8 cellular contexts compared by ENCODE assay signal in the genomic region with DNA sequence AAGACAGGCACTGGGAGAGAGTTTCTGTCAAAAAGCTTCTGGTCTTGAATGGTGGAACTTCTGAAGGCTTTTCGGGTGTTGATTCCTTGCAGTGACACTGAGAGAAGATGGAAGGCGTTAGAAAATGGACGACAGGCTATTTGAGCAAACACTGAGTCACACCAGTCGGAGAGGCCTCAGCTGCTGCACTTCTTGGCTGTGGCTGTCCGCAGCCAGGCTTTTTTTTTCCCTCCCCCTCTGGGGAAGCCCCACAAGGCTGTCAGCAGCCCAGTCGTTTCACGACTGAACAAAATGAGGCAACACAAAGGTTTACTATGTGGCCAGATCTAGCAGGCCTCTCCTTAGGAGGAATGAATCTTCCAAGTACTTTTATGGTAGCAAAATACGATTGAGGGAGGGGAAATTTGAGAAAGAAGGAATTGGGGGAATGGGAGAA. TPM values are rescaled to one million over a fixed set of nuclear protein-coding genes. Genes with fewer than 3 reads are reported as not detected.
DNase-seq lines count a peak whose midpoint lies in the region; ATAC-seq and TF ChIP-seq lines count a peak whose summit lies in the region.

No MANE protein-coding gene starts in this region.

- no peaks in the 10 kb centered on the region for H3K27me3 Mint-ChIP-seq in stimulated activated naive B cell treated with anti-CD40 and anti-IgM and Interleukin-4, amounts not matched to agents 10 μg/mL and 1 μg/mL and 100 μg/mL, for 72 hours

- H3K27ac ChIP-seq in dorsolateral prefrontal cortex = peak overlapping the region; percentile 61 to 97 (median 90)

- H3K9me3 Mint-ChIP-seq in stimulated activated naive B cell treated with anti-CD40 and anti-IgM and Interleukin-4, amounts not matched to agents 10 μg/mL and 1 μg/mL and 100 μg/mL, for 72 hours = no peaks in the 10 kb centered on the region

- peak overlapping the region in 1 of 2 donors; percentile 55 for H3K4me3 Mint-ChIP-seq in stimulated activated naive B cell treated with anti-CD40 and anti-IgM and Interleukin-4, amounts not matched to agents 10 μg/mL and 1 μg/mL and 100 μg/mL, for 72 hours

- intact Hi-C loops in dorsolateral prefrontal cortex (cut with DNase I) = loop anchor here (2.0 to 5.0 kb wide), 3 partner anchors 72 to 189 kb away; a partner anchor contains a TSS

- H3K27ac Mint-ChIP-seq in stimulated activated naive B cell treated with anti-CD40 and anti-IgM and Interleukin-4, amounts not matched to agents 10 μg/mL and 1 μg/mL and 100 μg/mL, for 72 hours = peak overlapping the region; percentile 5

- ATAC-seq in HG02759 (IDR thresholded peaks at IDR 0.05; ENCODE audit: unreplicated experiment) = peak; percentile 80
- peak; percentile 70 to 87 for ATAC-seq in stimulated activated naive B cell treated with anti-CD40 and anti-IgM and Interleukin-4, amounts not matched to agents 10 μg/mL and 1 μg/mL and 100 μg/mL, for 72 hours (replicated peaks)

- H3K27me3 ChIP-seq in dorsolateral prefrontal cortex = no peaks in the 10 kb centered on the region

- peak in 10 of 56 donors; percentile 10 to 47 (median 19) for TF ChIP-seq CTCF in dorsolateral prefrontal cortex (IDR thresholded peaks at IDR 0.05 in 54 of 56, conservative IDR thresholded peaks at IDR 0.05 in 2 of 56; ENCODE audit: low read depth in 1 of 56, partially characterized antibody in 56 of 56)

- H3K4me3 ChIP-seq in dorsolateral prefrontal cortex = peak overlapping the region in 11 of 59 donors; percentile 3 to 33 (median 22)

- H3K36me3 Mint-ChIP-seq in stimulated activated naive B cell treated with anti-CD40 and anti-IgM and Interleukin-4, amounts not matched to agents 10 μg/mL and 1 μg/mL and 100 μg/mL, for 72 hours = peaks cover 36 to 50% of the 10 kb centered on the region in 2 donors

- peak; percentile 87 for DNase-seq in GM04504 (ENCODE audit: low read depth)
- peak in 3 of 5 experiments; percentile 31 to 93 (median 52) for DNase-seq in T-helper 2 cell
- peak in 7 of 10 donors; percentile 65 to 83 (median 75) for DNase-seq in dorsolateral prefrontal cortex
- DNase-seq in mesenteric fat pad (ENCODE audit: low spot score) = peak; percentile 85
- peak; percentile 62 for DNase-seq in stimulated activated naive B cell treated with anti-CD40 and anti-IgM and Interleukin-4, amounts not matched to agents 10 μg/mL and 1 μg/mL and 100 μg/mL, for 72 hours
- no peak for DNase-seq in NCI-H2081 treated with DMSO at 0.1 percent for 48 hours (lab: John Stamatoyannopoulos, UW)
- DNase-seq in NCI-H1694 (lab: John Stamatoyannopoulos, UW) = no peak

- peaks cover 26 to 47% of the 10 kb centered on the region in 2 donors for H3K4me1 Mint-ChIP-seq in stimulated activated naive B cell treated with anti-CD40 and anti-IgM and Interleukin-4, amounts not matched to agents 10 μg/mL and 1 μg/mL and 100 μg/mL, for 72 hours

RNA-seq across cellular contexts. Expression of a gene that starts 25.9 kb away (rescaled TPM):
- total RNA-seq in dorsolateral prefrontal cortex = 10 to 100 TPM in 1 of 120 experiments, 1 to 10 TPM in 106, under 1 TPM in 13; 0.29 to 10.1 (median 2.2) TPM
- 0.51 TPM for total RNA-seq in mesenteric fat pad

RNA-seq across cellular contexts. Expression of a gene that starts 35.2 kb away (rescaled TPM):
- total RNA-seq in dorsolateral prefrontal cortex = 1 to 10 TPM in 5 of 120 experiments, under 1 TPM in 30, not detected in 85; 0.24 to 1.6 (median 0.59) TPM
- total RNA-seq in mesenteric fat pad = not detected

RNA-seq across cellular contexts. Expression of a gene that starts 43.7 kb away (rescaled TPM):
- total RNA-seq in dorsolateral prefrontal cortex (1 to 10 TPM in 17 of 120 experiments, under 1 TPM in 38, not detected in 65; 0.38 to 2.3 (median 0.74) TPM), mesenteric fat pad (51.9 TPM)

RNA-seq across cellular contexts. Expression of a gene that starts 51.6 kb away (rescaled TPM):
- total RNA-seq in dorsolateral prefrontal cortex = 10 to 100 TPM in 116 of 120 experiments, 1 to 10 TPM in 4; 8.7 to 37.4 (median 18.7) TPM
- total RNA-seq in mesenteric fat pad = 95.0 TPM

Comparison
In these comparisons a context has a peak if more than half of its experiments do, and no peak if none do; other contexts are left out.
1. DNase-seq: peak in GM04504 (single experiment), T-helper 2 cell (3 of 5), dorsolateral prefrontal cortex (7 of 10), mesenteric fat pad (single experiment) and stimulated activated naive B cell treated with anti-CD40 and anti-IgM and Interleukin-4, amounts not matched to agents 10 μg/mL and 1 μg/mL and 100 μg/mL, for 72 hours (single experiment); none in NCI-H2081 treated with DMSO at 0.1 percent for 48 hours (single experiment) and NCI-H1694 (single experiment).
2. RNA of a gene that starts 43.7 kb away (total RNA-seq): 51.9 TPM in mesenteric fat pad (single experiment); 0.38 to 2.3 TPM in dorsolateral prefrontal cortex; every median in the first group is over 10 times any median in the second.